Comparison of ENCODE assay signal across 8 cellular contexts in the genomic region with DNA sequence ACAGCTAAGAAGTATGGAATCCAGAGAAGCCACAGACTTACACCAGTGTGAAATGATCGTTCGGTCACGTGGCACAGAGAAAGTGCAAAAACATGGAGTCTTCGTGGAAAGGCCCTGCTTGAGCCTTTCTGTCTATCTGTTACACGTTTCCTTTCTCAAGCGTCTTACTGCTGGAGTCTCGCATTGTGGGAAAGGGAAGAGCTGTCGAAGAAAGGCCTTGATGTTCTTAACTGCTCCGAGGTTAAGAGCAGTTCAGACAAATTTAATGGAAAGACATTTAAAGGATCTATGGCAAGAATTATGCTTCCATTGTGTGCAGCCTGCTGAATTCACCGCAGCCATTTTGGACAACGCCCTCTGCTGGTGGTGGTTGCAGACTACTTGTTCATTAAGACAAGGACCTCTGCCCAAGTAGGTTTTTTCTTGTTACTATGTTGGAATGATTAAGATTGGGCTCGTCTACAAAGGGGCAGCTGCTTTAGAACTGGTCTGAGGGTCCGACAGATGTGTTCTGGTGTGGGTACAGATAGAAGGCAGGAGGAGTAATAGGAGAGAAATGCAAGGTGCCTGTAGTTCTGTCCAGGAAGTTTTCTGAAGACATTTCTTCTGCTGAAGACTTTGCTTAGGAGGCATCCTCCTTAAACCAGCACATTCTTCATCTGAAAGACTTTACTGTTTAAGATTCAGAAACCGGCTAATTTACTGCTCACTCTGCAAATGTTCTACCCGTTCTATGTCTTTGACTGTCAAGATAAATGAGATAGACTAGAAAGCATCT. TPM values are rescaled to one million over a fixed set of nuclear protein-coding genes. Genes with fewer than 3 reads are reported as not detected.
A peak's percentile ranks its signal among the peaks of the same experiment; 100 is the strongest.
DNase-seq lines count a peak whose midpoint lies in the region; ATAC-seq lines count a peak whose summit lies in the region.

No MANE protein-coding gene starts in this region.

- H3K4me1 Mint-ChIP-seq in stimulated activated effector memory CD8-positive, alpha-beta T cell treated with anti-CD3 and anti-CD28 coated beads, Interleukin-12 subunit alpha, Interleukin-12 subunit beta, amount 100 ng/mL, for 72 hours: peaks cover 60% of the 10 kb centered on the region

- peak; percentile 77 for DNase-seq in DMS53 (lab: John Stamatoyannopoulos, UW)
- peak; percentile 32 to 82 for DNase-seq in NCI-H526 (lab: John Stamatoyannopoulos, UW)
- peak; percentile 37 to 58 for DNase-seq in activated CD4-positive, alpha-beta T cell treated with anti-CD3 and anti-CD28 coated beads, Interleukin-2, amount 50 U/mL, for 24 hours (ENCODE audit: low read depth in 1 of 2, low spot score in 1 of 2)
- peak; percentile 85 for DNase-seq in ecto neural progenitor cell (ENCODE audit: low spot score)
- DNase-seq in mucosa of gallbladder (ENCODE audit: low spot score): peak; percentile 58
- DNase-seq in stimulated activated effector memory CD8-positive, alpha-beta T cell treated with anti-CD3 and anti-CD28 coated beads, Interleukin-12 subunit alpha, Interleukin-12 subunit beta, amount 100 ng/mL, for 72 hours (ENCODE audit: low spot score in 2 of 2): peak; percentile 60 to 83

- H3K9me3 Mint-ChIP-seq in stimulated activated effector memory CD8-positive, alpha-beta T cell treated with anti-CD3 and anti-CD28 coated beads, Interleukin-12 subunit alpha, Interleukin-12 subunit beta, amount 100 ng/mL, for 72 hours: peaks cover 4% of the 10 kb centered on the region

- peak overlapping the region; percentile 85 for H3K27ac Mint-ChIP-seq in stimulated activated effector memory CD8-positive, alpha-beta T cell treated with anti-CD3 and anti-CD28 coated beads, Interleukin-12 subunit alpha, Interleukin-12 subunit beta, amount 100 ng/mL, for 72 hours

- no peaks in the 10 kb centered on the region for H3K36me3 Mint-ChIP-seq in stimulated activated effector memory CD8-positive, alpha-beta T cell treated with anti-CD3 and anti-CD28 coated beads, Interleukin-12 subunit alpha, Interleukin-12 subunit beta, amount 100 ng/mL, for 72 hours

- ATAC-seq in HG02571 (IDR thresholded peaks at IDR 0.05; ENCODE audit: unreplicated experiment) (peak; percentile 70), GM18870 (IDR thresholded peaks at IDR 0.05; ENCODE audit: unreplicated experiment) (no peak)
- ATAC-seq in stimulated activated effector memory CD8-positive, alpha-beta T cell treated with anti-CD3 and anti-CD28 coated beads, Interleukin-12 subunit alpha, Interleukin-12 subunit beta, amount 100 ng/mL, for 72 hours: peak; percentile 39

- no peak overlapping the region for H3K4me3 Mint-ChIP-seq in stimulated activated effector memory CD8-positive, alpha-beta T cell treated with anti-CD3 and anti-CD28 coated beads, Interleukin-12 subunit alpha, Interleukin-12 subunit beta, amount 100 ng/mL, for 72 hours

RNA-seq across cellular contexts. Expression of gene CCN6, which starts 24.7 kb away (rescaled TPM):
- total RNA-seq in mucosa of gallbladder: not detected

RNA-seq across cellular contexts. Expression of gene TUBE1, which starts 58.0 kb away (rescaled TPM):
- 24.7 TPM for total RNA-seq in mucosa of gallbladder

RNA-seq across cellular contexts. Expression of gene FAM229B, which starts 58.2 kb away (rescaled TPM):
- total RNA-seq in mucosa of gallbladder: 25.0 TPM
